Comparison of ENCODE assay signal across 16 cellular contexts in genomic region chr5:173020643-173021042, GRCh38. TPM values are rescaled to one million over a fixed set of nuclear protein-coding genes. Genes with fewer than 3 reads are reported as not detected.
DNase-seq lines count a peak whose midpoint lies in the region; ATAC-seq and TF ChIP-seq lines count a peak whose summit lies in the region.
"Had no signal": no experiment of that assay in that cellular context is flagged by ENCODE, and none has a peak within 500 bp of the region (broad histone marks: within the 10 kb centered on the region; RNA-seq: fewer than 3 reads in every experiment).

No MANE protein-coding gene starts in this region.

- H2AFZ ChIP-seq in H9 (ENCODE audit: low read length): no peak overlapping the region
- H2AFZ ChIP-seq: GM23338, neural progenitor cell had no signal

- H2BK15ac ChIP-seq in H9 (ENCODE audit: low read depth, low read length): no peak overlapping the region

- no peak overlapping the region for H4K5ac ChIP-seq in H9 (ENCODE audit: insufficient read length, low read depth, low read length)

- no peaks in the 10 kb centered on the region for H4K20me1 ChIP-seq in H9 (ENCODE audit: control insufficient read depth, insufficient read depth, insufficient read length)

- H3K27me3 Mint-ChIP-seq in brain (no peaks in the 10 kb centered on the region), osteocyte (ENCODE audit: unreplicated experiment) (no peaks in the 10 kb centered on the region), H9 (ENCODE audit: low read depth) (no peaks in the 10 kb centered on the region)

- H2AK5ac ChIP-seq in H9 (ENCODE audit: insufficient read length, low read length): no peak overlapping the region

- H3K27ac ChIP-seq in left ventricle myocardium inferior (replicated peaks): peak overlapping the region; percentile 49
- peak overlapping the region in 1 of 2 donors; percentile 47 for H3K27ac ChIP-seq in ovary
- no peak overlapping the region for H3K27ac ChIP-seq in H9 (ENCODE audit: insufficient read length, low read depth, low read length)
- peak overlapping the region in 1 of 4 donors; percentile 9 for H3K27ac ChIP-seq in upper lobe of left lung
- H3K27ac ChIP-seq: neural progenitor cell, tibial artery had no signal

- no peak overlapping the region for H3K4ac ChIP-seq in H9 (ENCODE audit: low read depth, low read length)

- H3K4me1 ChIP-seq in left ventricle myocardium inferior: peaks cover 33% of the 10 kb centered on the region
- peaks cover 12% of the 10 kb centered on the region for H3K4me1 ChIP-seq in ovary (ENCODE audit: insufficient read depth)
- peaks cover 5% of the 10 kb centered on the region; the same call in 1 of the 2 replicates for H3K4me1 ChIP-seq in H9 (ENCODE audit: insufficient read depth, low read length)
- H3K4me1 ChIP-seq in upper lobe of left lung: peaks cover 15 to 29% (median 23%) of the 10 kb centered on the region in 4 donors

- TF ChIP-seq CTCF in brain (conservative IDR thresholded peaks at IDR 0.05) (no peak), left ventricle myocardium inferior (IDR thresholded peaks at IDR 0.05; ENCODE audit: borderline replicate concordance) (no peak), ovary (IDR thresholded peaks at IDR 0.05) (no peak), osteocyte (IDR thresholded peaks at IDR 0.05) (no peak), H9 (conservative IDR thresholded peaks at IDR 0.05) (no peak), upper lobe of left lung (IDR thresholded peaks at IDR 0.05) (no peak), omental fat pad (IDR thresholded peaks at IDR 0.05) (no peak)

- no peak overlapping the region for H3K56ac ChIP-seq in H9 (ENCODE audit: insufficient read length, low read depth, low read length)

- H3K9me3 ChIP-seq in left ventricle myocardium inferior (replicated peaks) (no peaks in the 10 kb centered on the region), ovary (no peaks in the 10 kb centered on the region), H9 (ENCODE audit: control insufficient read depth, low read depth, low read length) (no peaks in the 10 kb centered on the region), upper lobe of left lung (no peaks in the 10 kb centered on the region)
- H3K9me3 ChIP-seq: tibial artery had no signal

- no peak overlapping the region for H3T11ph ChIP-seq in H9 (ENCODE audit: low read length)

- no peak overlapping the region for H2BK5ac ChIP-seq in H9 (ENCODE audit: insufficient read length, low read length)

- H3K18ac ChIP-seq in H9 (ENCODE audit: insufficient read length, low read depth, low read length): no peak overlapping the region

- H3K27me3 ChIP-seq in left ventricle myocardium inferior (ENCODE audit: low read depth) (no peaks in the 10 kb centered on the region), ovary (no peaks in the 10 kb centered on the region), H9 (ENCODE audit: insufficient read depth, low read length) (no peaks in the 10 kb centered on the region), upper lobe of left lung (no peaks in the 10 kb centered on the region)
- H3K27me3 ChIP-seq: neural progenitor cell, tibial artery had no signal

- WGBS in ovary, 3 donors: 10 to 31% (median 14%) methylated on average over 9 of the region's 9 CpGs
- WGBS in H9 (ENCODE audit: extremely low coverage, insufficient read length, low lambda C conversion rate): no CpG with 5 or more reads among the region's 9 CpGs
- whole genome bisulfite sequencing in upper lobe of left lung, 2 donors: 79 to 96% methylated on average over 9 of the region's 9 CpGs

- no peak overlapping the region for H2BK120ac ChIP-seq in H9 (ENCODE audit: low read depth, low read length, poor library complexity, severe bottlenecking)

- H3K4me1 Mint-ChIP-seq in brain (peaks cover 11% of the 10 kb centered on the region), osteocyte (ENCODE audit: unreplicated experiment) (peaks cover 23% of the 10 kb centered on the region), H9 (peaks cover 14% of the 10 kb centered on the region in 2 experiments)

- H3K4me3 Mint-ChIP-seq in brain (peak overlapping the region in 1 of 5 experiments; percentile 18), osteocyte (ENCODE audit: unreplicated experiment) (no peak overlapping the region), H9 (no peak overlapping the region)
- H3K4me3 Mint-ChIP-seq: GM23338, neural progenitor cell had no signal

- H3K36me3 Mint-ChIP-seq in brain (peaks cover 79% of the 10 kb centered on the region), osteocyte (ENCODE audit: unreplicated experiment) (peaks cover 24% of the 10 kb centered on the region), H9 (ENCODE audit: insufficient read depth in 1 of 3, low read depth in 3 of 3) (peaks cover 17 to 37% (median 23%) of the 10 kb centered on the region in 3 experiments)

- no peak overlapping the region for H3K9ac ChIP-seq in H9 (ENCODE audit: extremely low read depth, insufficient read length, low read length)
- H3K9ac ChIP-seq: neural progenitor cell had no signal

- DNase-seq in C1 segment of cervical spinal cord (lab: John Stamatoyannopoulos, UW) (peak in 9 of 14 donors; percentile 5 to 63 (median 33)), left ventricle myocardium inferior (peak; percentile 37), ovary (peak in 4 of 5 donors; percentile 14 to 55 (median 34)), osteocyte (ENCODE audit: extremely low spot score, unreplicated experiment) (no peak), H9 (no peak), upper lobe of left lung (no peak), omental fat pad (ENCODE audit: low spot score) (no peak)
- DNase-seq: amniotic stem cell; effector memory CD4-positive, alpha-beta T cell; KG1; NCI-H1417; tibial artery had no signal

- intact Hi-C loops in left ventricle myocardium inferior (cut with micrococcal nuclease) (no loop called here), ovary (cut with DNase I) (no loop called here)

- TF ChIP-seq EP300 in ovary (IDR thresholded peaks at IDR 0.05): no peak
- TF ChIP-seq EP300 in upper lobe of left lung (IDR thresholded peaks at IDR 0.05): no peak

- H3K27ac Mint-ChIP-seq in brain (peak overlapping the region in 4 of 5 experiments; percentile 6 to 89 (median 65)), osteocyte (ENCODE audit: unreplicated experiment) (no peak overlapping the region), H9 (no peak overlapping the region)
- H3K27ac Mint-ChIP-seq: GM23338, neural progenitor cell had no signal

- no peak overlapping the region for H4K8ac ChIP-seq in H9 (replicated peaks; ENCODE audit: insufficient read length, low read depth, low read length)

- no peak overlapping the region for H3K23ac ChIP-seq in H9 (ENCODE audit: insufficient read length, low read depth, low read length)

- H3K14ac ChIP-seq in H9 (ENCODE audit: insufficient read depth, low read length): no peak overlapping the region

- peaks cover 4% of the 10 kb centered on the region for H3K79me1 ChIP-seq in H9 (ENCODE audit: insufficient read depth, low read depth, low read length, poor library complexity, severe bottlenecking)

- H3K4me3 ChIP-seq in left ventricle myocardium inferior (no peak overlapping the region), ovary (no peak overlapping the region), upper lobe of left lung (no peak overlapping the region)
- H3K4me3 ChIP-seq: GM23338, neural progenitor cell, tibial artery had no signal

- no peak overlapping the region for H3K4me2 ChIP-seq in H9 (ENCODE audit: insufficient read depth, insufficient read length, low read length)
- H3K4me2 ChIP-seq: GM23338, neural progenitor cell had no signal

- H3K36me3 ChIP-seq in left ventricle myocardium inferior: peaks cover 19% of the 10 kb centered on the region
- H3K36me3 ChIP-seq in ovary: no peaks in the 10 kb centered on the region
- peaks cover 7 to 33% (median 17%) of the 10 kb centered on the region in 4 donors for H3K36me3 ChIP-seq in upper lobe of left lung
- H3K36me3 ChIP-seq: neural progenitor cell had no signal

- H3K23me2 ChIP-seq in H9 (ENCODE audit: insufficient read length, low read depth, low read length, poor library complexity, severe bottlenecking): no peaks in the 10 kb centered on the region

- ATAC-seq in upper lobe of left lung (ENCODE audit: low FRiP score in 2 of 2) (no peak), omental fat pad (ENCODE audit: low FRiP score) (no peak)
- ATAC-seq: activated CD4-positive, CD25-positive, alpha-beta regulatory T cell treated with anti-CD3 and anti-CD28 coated beads, Interleukin-2, amount 50 U/mL, for 24 hours had no signal

- peaks cover 0 to 4% (median 0%) of the 10 kb centered on the region in 5 experiments for H3K9me3 Mint-ChIP-seq in brain
- no peaks in the 10 kb centered on the region for H3K9me3 Mint-ChIP-seq in osteocyte (ENCODE audit: unreplicated experiment)
- no peaks in the 10 kb centered on the region for H3K9me3 Mint-ChIP-seq in H9
- H3K9me3 Mint-ChIP-seq: GM23338, neural progenitor cell had no signal

- no peak overlapping the region for H2BK12ac ChIP-seq in H9 (ENCODE audit: insufficient read length, low read depth, low read length)

- no peak overlapping the region for H4K91ac ChIP-seq in H9 (ENCODE audit: insufficient read length, low read depth, low read length)

- H3K79me2 ChIP-seq in H9 (ENCODE audit: insufficient read depth, low read length): peaks cover 2% of the 10 kb centered on the region; the same call in 1 of the 2 replicates

- no peak overlapping the region for H2BK20ac ChIP-seq in H9 (ENCODE audit: low read depth, low read length, poor library complexity, severe bottlenecking)

- TF ChIP-seq POLR2A in ovary (IDR thresholded peaks at IDR 0.05): no peak
- TF ChIP-seq POLR2A in upper lobe of left lung (IDR thresholded peaks at IDR 0.05): no peak

RNA-seq across cellular contexts. Expression of gene CREBRF, which starts 35.5 kb away (rescaled TPM):
- 2.5 TPM for polyA plus RNA-seq in brain (ENCODE audit: insufficient read depth, low read depth, low replicate concordance)
- total RNA-seq in left ventricle myocardium inferior: 24.1 TPM
- total RNA-seq in ovary: 10 to 100 TPM; 25.2 to 45.9 (median 33.4) TPM
- polyA plus RNA-seq in ovary: 10 to 100 TPM; 12.3 to 15.6 TPM
- total RNA-seq in osteocyte: 22.3 and 23.8 TPM in 2 replicates
- total RNA-seq in H9 (2021): 2.7 and 3.0 TPM in 2 replicates
- total RNA-seq in upper lobe of left lung: 10 to 100 TPM; 22.0 to 65.0 (median 38.0) TPM
- total RNA-seq in omental fat pad: 10 to 100 TPM; 33.7 to 67.6 (median 36.4) TPM

RNA-seq across cellular contexts. Expression of gene ATP6V0E1, which starts 37.1 kb away (rescaled TPM):
- polyA plus RNA-seq in brain (ENCODE audit: insufficient read depth, low read depth, low replicate concordance) (186 TPM), ovary (100 to 1,000 TPM; 211 to 376 TPM)
- total RNA-seq in left ventricle myocardium inferior (208 TPM), ovary (100 to 1,000 TPM in 6 of 7 donors, 10 to 100 TPM in 1; 99.7 to 171 (median 161) TPM), osteocyte (261 and 282 TPM in 2 replicates), H9 (2021) (101 TPM in 2 replicates), upper lobe of left lung (100 to 1,000 TPM in 4 of 6 donors, 10 to 100 TPM in 2; 58.7 to 317 (median 198) TPM), omental fat pad (100 to 1,000 TPM; 174 to 267 (median 238) TPM)

Comparison
In these comparisons a context has a peak if more than half of its experiments do, and no peak if none do; other contexts are left out.
1. DNase-seq: peak in C1 segment of cervical spinal cord (9 of 14), left ventricle myocardium inferior (single experiment) and ovary (4 of 5); none in osteocyte (single experiment), H9 (single experiment), upper lobe of left lung (0 of 2) and omental fat pad (single experiment).
2. H3K27ac Mint-ChIP-seq: peak in brain (4 of 5); none in osteocyte (single experiment) and H9 (0 of 3).